Comparison of ENCODE assay signal across 8 cellular contexts in genomic region chr3:146160233-146160963, GRCh38. TPM values are rescaled to one million over a fixed set of nuclear protein-coding genes. Genes with fewer than 3 reads are reported as not detected.
DNase-seq lines count a peak whose midpoint lies in the region; ATAC-seq and TF ChIP-seq lines count a peak whose summit lies in the region.

No MANE protein-coding gene starts in this region.

- no peaks in the 10 kb centered on the region for H3K9me3 ChIP-seq in RWPE2 (ENCODE audit: severe bottlenecking)

- peak overlapping the region; percentile 97 for H3K27ac ChIP-seq in RWPE2 (ENCODE audit: poor library complexity, severe bottlenecking)

- peak; percentile 7 for ATAC-seq in GM18858 (IDR thresholded peaks at IDR 0.05; ENCODE audit: unreplicated experiment)
- peak; percentile 45 for ATAC-seq in RWPE2 (ENCODE audit: low read depth)

- H3K27ac Mint-ChIP-seq in immature natural killer cell = no peak overlapping the region

- H3K36me3 Mint-ChIP-seq in immature natural killer cell = peaks cover 0 to 4% (median 4%) of the 10 kb centered on the region in 3 donors

- no peaks in the 10 kb centered on the region for H3K27me3 ChIP-seq in RWPE2 (ENCODE audit: insufficient read depth, poor library complexity, severe bottlenecking)

- peaks cover 11% of the 10 kb centered on the region; the same call in 1 of the 2 replicates for H3K36me3 ChIP-seq in RWPE2 (ENCODE audit: low read depth)

- DNase-seq in ACHN = peak; percentile 88
- DNase-seq in HT-29 (ENCODE audit: low spot score) = peak; percentile 82
- no peak for DNase-seq in RWPE2 (ENCODE audit: low spot score)
- DNase-seq in cerebellum (ENCODE audit: low spot score) = peak; percentile 28
- DNase-seq in immature natural killer cell = no peak
- no peak for DNase-seq in skeletal muscle cell (ENCODE audit: low read depth)
- no peak for DNase-seq in stimulated activated naive CD4-positive, alpha-beta T cell treated with Interleukin-2 at 50 U/mL for 16 hours (lab: John Stamatoyannopoulos, UW)

- peak; percentile 70 for TF ChIP-seq CTCF in RWPE2 (IDR thresholded peaks at IDR 0.05; ENCODE audit: poor library complexity, severe bottlenecking)

- in situ Hi-C loops in ACHN (cut with HindIII; ENCODE audit: low pct_ligation_motif_present, low pct_unique_long_range_greater_than_20kb, low sequenced_read_pairs) = loop anchor here (25.0 kb wide), 1 partner anchor 98 kb away; no protein-coding TSS in a partner anchor

- H3K4me3 ChIP-seq in RWPE2 (ENCODE audit: severe bottlenecking) (peak overlapping the region; percentile 65), skeletal muscle cell (ENCODE audit: low read depth, low read length) (peak overlapping the region; percentile 92)

- peak overlapping the region; percentile 52 to 75 (median 59) for H3K4me3 Mint-ChIP-seq in immature natural killer cell

- peaks cover 14 to 19% (median 14%) of the 10 kb centered on the region in 3 donors for H3K27me3 Mint-ChIP-seq in immature natural killer cell (ENCODE audit: low read depth in 3 of 3)

- H3K4me1 Mint-ChIP-seq in immature natural killer cell = peaks cover 4 to 16% of the 10 kb centered on the region in 2 donors

- H3K4me1 ChIP-seq in RWPE2 (ENCODE audit: insufficient read depth, poor library complexity, severe bottlenecking) = peaks cover 62% of the 10 kb centered on the region

- H3K9me3 Mint-ChIP-seq in immature natural killer cell = peaks cover 0 to 17% (median 8%) of the 10 kb centered on the region in 6 donors

RNA-seq across cellular contexts. Expression of gene PLOD2, which starts 0.6 kb away (rescaled TPM):
- 9.9 and 10.1 TPM in 2 replicates for total RNA-seq in HT-29 (2014; rRNA removed; shearing (Covaris generic))
- 26.2 TPM for total RNA-seq in cerebellum
- not detected for polyA plus RNA-seq in immature natural killer cell

Comparison
In these comparisons a context has a peak if more than half of its experiments do, and no peak if none do; other contexts are left out.
1. DNase-seq: peak in ACHN (single experiment), HT-29 (single experiment) and cerebellum (single experiment); none in RWPE2 (single experiment), immature natural killer cell (0 of 3), skeletal muscle cell (single experiment) and stimulated activated naive CD4-positive, alpha-beta T cell treated with Interleukin-2 at 50 U/mL for 16 hours (single experiment).